In the genomic region with DNA sequence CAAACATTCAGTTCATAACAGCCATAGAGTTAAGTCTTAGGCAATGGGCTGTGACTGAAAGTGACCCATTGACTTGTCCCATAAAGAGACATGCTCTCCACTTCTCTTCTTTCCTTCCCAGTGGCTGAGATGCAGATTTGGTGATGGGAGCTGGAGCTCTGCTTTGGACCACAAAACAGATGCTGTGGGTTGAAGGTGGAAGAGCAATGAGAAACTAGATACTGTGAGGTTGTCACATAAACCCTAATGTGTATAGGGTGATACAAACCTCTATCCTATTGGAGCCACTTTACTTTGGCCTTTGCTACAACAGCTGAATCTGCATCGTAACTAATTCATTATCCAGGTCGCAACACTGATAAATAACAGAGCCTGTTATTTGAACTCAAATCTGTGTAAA, we compare ENCODE assay signal across 2 cellular contexts.
TF ChIP-seq lines count a peak whose summit lies in the region.

No MANE protein-coding gene starts in this region.

TF ChIP-seq in GM23338, 12 proteins besides CTCF, POLR2A, EP300 and RAD21 (continues in another document):
- TF ChIP-seq EZH2 (IDR thresholded peaks at IDR 0.05; ENCODE audit: low read depth, unreplicated experiment), result no peak
- TF ChIP-seq, protein P1, sequence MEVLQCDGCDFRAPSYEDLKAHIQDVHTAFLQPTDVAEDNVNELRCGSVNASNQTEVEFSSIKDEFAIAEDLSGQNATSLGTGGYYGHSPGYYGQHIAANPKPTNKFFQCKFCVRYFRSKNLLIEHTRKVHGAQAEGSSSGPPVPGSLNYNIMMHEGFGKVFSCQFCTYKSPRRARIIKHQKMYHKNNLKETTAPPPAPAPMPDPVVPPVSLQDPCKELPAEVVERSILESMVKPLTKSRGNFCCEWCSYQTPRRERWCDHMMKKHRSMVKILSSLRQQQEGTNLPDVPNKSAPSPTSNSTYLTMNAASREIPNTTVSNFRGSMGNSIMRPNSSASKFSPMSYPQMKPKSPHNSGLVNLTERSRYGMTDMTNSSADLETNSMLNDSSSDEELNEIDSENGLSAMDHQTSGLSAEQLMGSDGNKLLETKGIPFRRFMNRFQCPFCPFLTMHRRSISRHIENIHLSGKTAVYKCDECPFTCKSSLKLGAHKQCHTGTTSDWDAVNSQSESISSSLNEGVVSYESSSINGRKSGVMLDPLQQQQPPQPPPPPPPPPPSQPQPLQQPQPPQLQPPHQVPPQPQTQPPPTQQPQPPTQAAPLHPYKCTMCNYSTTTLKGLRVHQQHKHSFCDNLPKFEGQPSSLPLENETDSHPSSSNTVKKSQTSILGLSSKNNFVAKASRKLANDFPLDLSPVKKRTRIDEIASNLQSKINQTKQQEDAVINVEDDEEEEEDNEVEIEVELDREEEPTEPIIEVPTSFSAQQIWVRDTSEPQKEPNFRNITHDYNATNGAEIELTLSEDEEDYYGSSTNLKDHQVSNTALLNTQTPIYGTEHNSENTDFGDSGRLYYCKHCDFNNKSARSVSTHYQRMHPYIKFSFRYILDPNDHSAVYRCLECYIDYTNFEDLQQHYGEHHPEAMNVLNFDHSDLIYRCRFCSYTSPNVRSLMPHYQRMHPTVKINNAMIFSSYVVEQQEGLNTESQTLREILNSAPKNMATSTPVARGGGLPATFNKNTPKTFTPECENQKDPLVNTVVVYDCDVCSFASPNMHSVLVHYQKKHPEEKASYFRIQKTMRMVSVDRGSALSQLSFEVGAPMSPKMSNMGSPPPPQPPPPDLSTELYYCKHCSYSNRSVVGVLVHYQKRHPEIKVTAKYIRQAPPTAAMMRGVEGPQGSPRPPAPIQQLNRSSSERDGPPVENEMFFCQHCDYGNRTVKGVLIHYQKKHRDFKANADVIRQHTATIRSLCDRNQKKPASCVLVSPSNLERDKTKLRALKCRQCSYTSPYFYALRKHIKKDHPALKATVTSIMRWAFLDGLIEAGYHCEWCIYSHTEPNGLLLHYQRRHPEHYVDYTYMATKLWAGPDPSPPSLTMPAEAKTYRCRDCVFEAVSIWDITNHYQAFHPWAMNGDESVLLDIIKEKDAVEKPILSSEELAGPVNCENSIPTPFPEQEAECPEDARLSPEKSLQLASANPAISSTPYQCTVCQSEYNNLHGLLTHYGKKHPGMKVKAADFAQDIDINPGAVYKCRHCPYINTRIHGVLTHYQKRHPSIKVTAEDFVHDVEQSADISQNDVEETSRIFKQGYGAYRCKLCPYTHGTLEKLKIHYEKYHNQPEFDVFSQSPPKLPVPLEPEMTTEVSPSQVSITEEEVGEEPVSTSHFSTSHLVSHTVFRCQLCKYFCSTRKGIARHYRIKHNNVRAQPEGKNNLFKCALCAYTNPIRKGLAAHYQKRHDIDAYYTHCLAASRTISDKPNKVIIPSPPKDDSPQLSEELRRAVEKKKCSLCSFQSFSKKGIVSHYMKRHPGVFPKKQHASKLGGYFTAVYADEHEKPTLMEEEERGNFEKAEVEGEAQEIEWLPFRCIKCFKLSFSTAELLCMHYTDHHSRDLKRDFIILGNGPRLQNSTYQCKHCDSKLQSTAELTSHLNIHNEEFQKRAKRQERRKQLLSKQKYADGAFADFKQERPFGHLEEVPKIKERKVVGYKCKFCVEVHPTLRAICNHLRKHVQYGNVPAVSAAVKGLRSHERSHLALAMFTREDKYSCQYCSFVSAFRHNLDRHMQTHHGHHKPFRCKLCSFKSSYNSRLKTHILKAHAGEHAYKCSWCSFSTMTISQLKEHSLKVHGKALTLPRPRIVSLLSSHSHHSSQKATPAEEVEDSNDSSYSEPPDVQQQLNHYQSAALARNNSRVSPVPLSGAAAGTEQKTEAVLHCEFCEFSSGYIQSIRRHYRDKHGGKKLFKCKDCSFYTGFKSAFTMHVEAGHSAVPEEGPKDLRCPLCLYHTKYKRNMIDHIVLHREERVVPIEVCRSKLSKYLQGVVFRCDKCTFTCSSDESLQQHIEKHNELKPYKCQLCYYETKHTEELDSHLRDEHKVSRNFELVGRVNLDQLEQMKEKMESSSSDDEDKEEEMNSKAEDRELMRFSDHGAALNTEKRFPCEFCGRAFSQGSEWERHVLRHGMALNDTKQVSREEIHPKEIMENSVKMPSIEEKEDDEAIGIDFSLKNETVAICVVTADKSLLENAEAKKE (CRISPR knock-in tag; IDR thresholded peaks at IDR 0.05), result no peak
- TF ChIP-seq STAT1 (IDR thresholded peaks at IDR 0.05; ENCODE audit: unreplicated experiment), result no peak
- TF ChIP-seq, protein P2, sequence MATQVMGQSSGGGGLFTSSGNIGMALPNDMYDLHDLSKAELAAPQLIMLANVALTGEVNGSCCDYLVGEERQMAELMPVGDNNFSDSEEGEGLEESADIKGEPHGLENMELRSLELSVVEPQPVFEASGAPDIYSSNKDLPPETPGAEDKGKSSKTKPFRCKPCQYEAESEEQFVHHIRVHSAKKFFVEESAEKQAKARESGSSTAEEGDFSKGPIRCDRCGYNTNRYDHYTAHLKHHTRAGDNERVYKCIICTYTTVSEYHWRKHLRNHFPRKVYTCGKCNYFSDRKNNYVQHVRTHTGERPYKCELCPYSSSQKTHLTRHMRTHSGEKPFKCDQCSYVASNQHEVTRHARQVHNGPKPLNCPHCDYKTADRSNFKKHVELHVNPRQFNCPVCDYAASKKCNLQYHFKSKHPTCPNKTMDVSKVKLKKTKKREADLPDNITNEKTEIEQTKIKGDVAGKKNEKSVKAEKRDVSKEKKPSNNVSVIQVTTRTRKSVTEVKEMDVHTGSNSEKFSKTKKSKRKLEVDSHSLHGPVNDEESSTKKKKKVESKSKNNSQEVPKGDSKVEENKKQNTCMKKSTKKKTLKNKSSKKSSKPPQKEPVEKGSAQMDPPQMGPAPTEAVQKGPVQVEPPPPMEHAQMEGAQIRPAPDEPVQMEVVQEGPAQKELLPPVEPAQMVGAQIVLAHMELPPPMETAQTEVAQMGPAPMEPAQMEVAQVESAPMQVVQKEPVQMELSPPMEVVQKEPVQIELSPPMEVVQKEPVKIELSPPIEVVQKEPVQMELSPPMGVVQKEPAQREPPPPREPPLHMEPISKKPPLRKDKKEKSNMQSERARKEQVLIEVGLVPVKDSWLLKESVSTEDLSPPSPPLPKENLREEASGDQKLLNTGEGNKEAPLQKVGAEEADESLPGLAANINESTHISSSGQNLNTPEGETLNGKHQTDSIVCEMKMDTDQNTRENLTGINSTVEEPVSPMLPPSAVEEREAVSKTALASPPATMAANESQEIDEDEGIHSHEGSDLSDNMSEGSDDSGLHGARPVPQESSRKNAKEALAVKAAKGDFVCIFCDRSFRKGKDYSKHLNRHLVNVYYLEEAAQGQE (IDR thresholded peaks at IDR 0.05; ENCODE audit: unreplicated experiment), result no peak
- no peak for TF ChIP-seq ZNF331 (CRISPR knock-in tag; IDR thresholded peaks at IDR 0.05; ENCODE audit: low read depth)
- TF ChIP-seq EZH2phosphoT487 (IDR thresholded peaks at IDR 0.05; ENCODE audit: unreplicated experiment), result no peak
- TF ChIP-seq, protein P3, sequence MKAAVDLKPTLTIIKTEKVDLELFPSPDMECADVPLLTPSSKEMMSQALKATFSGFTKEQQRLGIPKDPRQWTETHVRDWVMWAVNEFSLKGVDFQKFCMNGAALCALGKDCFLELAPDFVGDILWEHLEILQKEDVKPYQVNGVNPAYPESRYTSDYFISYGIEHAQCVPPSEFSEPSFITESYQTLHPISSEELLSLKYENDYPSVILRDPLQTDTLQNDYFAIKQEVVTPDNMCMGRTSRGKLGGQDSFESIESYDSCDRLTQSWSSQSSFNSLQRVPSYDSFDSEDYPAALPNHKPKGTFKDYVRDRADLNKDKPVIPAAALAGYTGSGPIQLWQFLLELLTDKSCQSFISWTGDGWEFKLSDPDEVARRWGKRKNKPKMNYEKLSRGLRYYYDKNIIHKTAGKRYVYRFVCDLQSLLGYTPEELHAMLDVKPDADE (IDR thresholded peaks at IDR 0.05), result no peak
- TF ChIP-seq NANOG (IDR thresholded peaks at IDR 0.05; ENCODE audit: borderline replicate concordance), result no peak
- TF ChIP-seq JUNB (IDR thresholded peaks at IDR 0.05; ENCODE audit: unreplicated experiment), result no peak
- no peak for TF ChIP-seq POLR2AphosphoS5 (IDR thresholded peaks at IDR 0.05; ENCODE audit: low read depth)

TF ChIP-seq in H1, 55 proteins besides CTCF, POLR2A, EP300 and RAD21:
- no peak for TF ChIP-seq SIX5 (IDR thresholded peaks at IDR 0.05; ENCODE audit: low read depth, low read length)
- TF ChIP-seq JUN (IDR thresholded peaks at IDR 0.05; ENCODE audit: low read depth, low read length), result no peak
- TF ChIP-seq RXRA (IDR thresholded peaks at IDR 0.05; ENCODE audit: insufficient read depth, low read depth, low read length), result no peak
